8 cellular contexts compared by ENCODE assay signal in genomic region chr14:90677484-90678045, GRCh38.
DNase-seq lines count a peak whose midpoint lies in the region; ATAC-seq and TF ChIP-seq lines count a peak whose summit lies in the region.

No MANE protein-coding gene starts in this region.

- peak overlapping the region; percentile 90 for H3K4ac ChIP-seq in IMR-90 (ENCODE audit: low read depth, low read length)

- H3K23ac ChIP-seq in IMR-90 (ENCODE audit: low read depth, low read length) = peak overlapping the region; percentile 84; the same call in 1 of the 2 replicates

- TF ChIP-seq CTCF in IMR-90 (conservative IDR thresholded peaks at IDR 0.05; ENCODE audit: low read depth, low read length) = no peak
- TF ChIP-seq CTCF in lung (IDR thresholded peaks at IDR 0.05; ENCODE audit: control extremely low read depth, extremely low read depth) = no peak

- H3K4me3 ChIP-seq in IMR-90 (ENCODE audit: insufficient read depth, low read depth, low read length) (no peak overlapping the region), lung (no peak overlapping the region)

- H2AK5ac ChIP-seq in IMR-90 (ENCODE audit: low read depth, low read length) = peak overlapping the region; percentile 59

- no peaks in the 10 kb centered on the region for H4K20me1 ChIP-seq in IMR-90 (ENCODE audit: insufficient read depth, low read length)

- H3K36me3 ChIP-seq in IMR-90 (ENCODE audit: control insufficient read depth, insufficient read depth, low read length) (peaks cover 4% of the 10 kb centered on the region; the same call in 1 of the 2 replicates), lung (ENCODE audit: control insufficient read depth in 2 of 2, insufficient read depth in 2 of 2, low read length in 2 of 2) (no peaks in the 10 kb centered on the region)

- H2BK15ac ChIP-seq in IMR-90 (ENCODE audit: low read depth, low read length) = peak overlapping the region; percentile 81; the same call in 1 of the 3 replicates

- H3K79me1 ChIP-seq in IMR-90 (ENCODE audit: low read depth in 1 of 2, low read length in 2 of 2) = peaks cover 5 to 20% of the 10 kb centered on the region in 2 experiments; a peak in 2 of 4 replicates

- H2BK5ac ChIP-seq in IMR-90 (ENCODE audit: low read depth, low read length, poor library complexity, severe bottlenecking) = peak overlapping the region; percentile 85

- intact Hi-C loops in IMR-90 (cut with micrococcal nuclease) = no loop called here

- peak overlapping the region; percentile 61 for H4K5ac ChIP-seq in IMR-90 (ENCODE audit: low read depth, low read length)

- ATAC-seq in IMR-90 (ENCODE audit: low read depth) (peak; percentile 79), lung (ENCODE audit: insufficient read depth, low FRiP score) (peak; percentile 35)

- H2AFZ ChIP-seq in IMR-90 (replicated peaks; ENCODE audit: low read length, poor library complexity) = peak overlapping the region; percentile 78

- H3K27ac ChIP-seq in IMR-90 (ENCODE audit: insufficient read depth, low read length) (peak overlapping the region; percentile 90), lung (ENCODE audit: low read depth in 1 of 2, low read length in 1 of 2) (peak overlapping the region in 1 of 2 donors; percentile 33)

- no TSS peak for BruUV-seq in IMR-90 (replicated peaks; lab: Mats Ljungman, UMichigan)

- CTCF ChIA-PET in IMR-90 (lab: Yijun Ruan, JAX) = interaction anchor here (0.5 kb wide), 1 partner anchor 89 kb away, joined by 3 read pairs; no protein-coding TSS in a partner anchor

- peak overlapping the region; percentile 68 for H3K4me2 ChIP-seq in IMR-90 (ENCODE audit: low read depth, low read length)

- no peak for TF ChIP-seq POLR2A in IMR-90 (IDR thresholded peaks at IDR 0.05; ENCODE audit: low read depth, low read length)

- peaks cover 25% of the 10 kb centered on the region for H3K9me1 ChIP-seq in IMR-90 (ENCODE audit: insufficient read depth, low read length)

- 0 out of 2 replicates have a peak overlapping the region, but pooled peaks have one; percentile 43 for H3K56ac ChIP-seq in IMR-90 (ENCODE audit: extremely low read depth, insufficient read depth, low read length)

- peak overlapping the region; percentile 79 for H2BK120ac ChIP-seq in IMR-90 (ENCODE audit: low read depth, low read length)

- H3K14ac ChIP-seq in IMR-90 (replicated peaks; ENCODE audit: low read depth, low read length) = peak overlapping the region; percentile 88

- H2BK20ac ChIP-seq in IMR-90 (ENCODE audit: low read depth, low read length) = peak overlapping the region; percentile 61; the same call in 1 of the 2 replicates

- H2AK9ac ChIP-seq in IMR-90 (replicated peaks; ENCODE audit: low read depth, low read length, poor library complexity) = peak overlapping the region; percentile 83

- POLR2A ChIA-PET in IMR-90 (lab: Charles Lee; ENCODE audit: unreplicated experiment) = no interaction called here

- in situ Hi-C loops in IMR-90 (cut with MboI; ENCODE audit: low sequenced_read_pairs) = no loop called here

- no peak overlapping the region for H3K9ac ChIP-seq in IMR-90 (ENCODE audit: low read depth, low read length)

- no peaks in the 10 kb centered on the region for H3K9me3 ChIP-seq in IMR-90 (ENCODE audit: control insufficient read depth, insufficient read depth, low read length)
- no peaks in the 10 kb centered on the region for H3K9me3 ChIP-seq in lung (ENCODE audit: control insufficient read depth in 2 of 2, insufficient read depth in 1 of 2, low read length in 1 of 2)

- no peaks in the 10 kb centered on the region for H3K27me3 ChIP-seq in IMR-90 (ENCODE audit: control insufficient read depth, insufficient read depth, low read length)
- no peaks in the 10 kb centered on the region for H3K27me3 ChIP-seq in lung (ENCODE audit: control insufficient read depth, insufficient read depth)

- peak overlapping the region; percentile 76 for H3K18ac ChIP-seq in IMR-90 (ENCODE audit: low read depth, low read length)

- dilution Hi-C loops in IMR-90 (cut with HindIII; ENCODE audit: low sequenced_read_pairs, unreplicated experiment) = no loop called here

- peak overlapping the region in 1 of 2 experiments; percentile 16; a peak in 1 of 4 replicates for H4K8ac ChIP-seq in IMR-90 (ENCODE audit: low read depth in 2 of 2, low read length in 2 of 2)

- DNase-seq in AG08395 (ENCODE audit: low spot score) (peak; percentile 24), IMR-90 (peak; percentile 79), amniotic stem cell (lab: John Stamatoyannopoulos, UW) (peak; percentile 46), lung (ENCODE audit: low spot score) (no peak), NCI-H1105 (lab: John Stamatoyannopoulos, UW) (no peak), kidney glomerular epithelial cell (lab: John Stamatoyannopoulos, UW) (no peak), NCI-H510A treated with DMSO at 0.1 percent for 48 hours (lab: John Stamatoyannopoulos, UW) (no peak)
- DNase-seq in central memory CD4-positive, alpha-beta T cell = no peak

- no peak for TF ChIP-seq RAD21 in IMR-90 (IDR thresholded peaks at IDR 0.05; ENCODE audit: low read length)

- peak overlapping the region; percentile 66 for H4K91ac ChIP-seq in IMR-90 (ENCODE audit: insufficient read depth, low read depth, low read length)

- WGBS in IMR-90 (ENCODE audit: extremely low coverage in 2 of 2, insufficient read length in 1 of 2), 2 experiments = no CpG with 5 or more reads among the region's 5 CpGs
- WGBS in lung, 2 donors = 59 to 75% methylated on average over 5 of the region's 5 CpGs

- peaks cover 18% of the 10 kb centered on the region for H3K4me1 ChIP-seq in IMR-90 (ENCODE audit: control insufficient read depth, insufficient read depth, low read length)
- H3K4me1 ChIP-seq in lung (ENCODE audit: control insufficient read depth in 2 of 2, insufficient read depth in 2 of 2, low read length in 2 of 2) = peaks cover 6 to 10% of the 10 kb centered on the region in 2 donors

TF ChIP-seq in IMR-90, 13 proteins besides CTCF, POLR2A, EP300 and RAD21:
- TF ChIP-seq FOS (IDR thresholded peaks at IDR 0.05; ENCODE audit: low read depth, low read length) (peak; percentile 65; the same call in 1 of the 2 replicates), MXI1 (IDR thresholded peaks at IDR 0.05; ENCODE audit: borderline replicate concordance, low read depth, low read length) (0 out of 2 replicates have a peak, but pooled peaks have one; percentile 17), BHLHE40 (IDR thresholded peaks at IDR 0.05; ENCODE audit: low read depth, low read length) (no peak)

Comparison
In these comparisons a context has a peak if more than half of its experiments do, and no peak if none do; other contexts are left out.
1. DNase-seq: peak in AG08395 (single experiment), IMR-90 (single experiment) and amniotic stem cell (single experiment); none in lung (single experiment), NCI-H1105 (single experiment), kidney glomerular epithelial cell (single experiment), central memory CD4-positive, alpha-beta T cell (single experiment) and NCI-H510A treated with DMSO at 0.1 percent for 48 hours (single experiment).